Comparison of ENCODE assay signal across 9 cellular contexts in the genomic region with DNA sequence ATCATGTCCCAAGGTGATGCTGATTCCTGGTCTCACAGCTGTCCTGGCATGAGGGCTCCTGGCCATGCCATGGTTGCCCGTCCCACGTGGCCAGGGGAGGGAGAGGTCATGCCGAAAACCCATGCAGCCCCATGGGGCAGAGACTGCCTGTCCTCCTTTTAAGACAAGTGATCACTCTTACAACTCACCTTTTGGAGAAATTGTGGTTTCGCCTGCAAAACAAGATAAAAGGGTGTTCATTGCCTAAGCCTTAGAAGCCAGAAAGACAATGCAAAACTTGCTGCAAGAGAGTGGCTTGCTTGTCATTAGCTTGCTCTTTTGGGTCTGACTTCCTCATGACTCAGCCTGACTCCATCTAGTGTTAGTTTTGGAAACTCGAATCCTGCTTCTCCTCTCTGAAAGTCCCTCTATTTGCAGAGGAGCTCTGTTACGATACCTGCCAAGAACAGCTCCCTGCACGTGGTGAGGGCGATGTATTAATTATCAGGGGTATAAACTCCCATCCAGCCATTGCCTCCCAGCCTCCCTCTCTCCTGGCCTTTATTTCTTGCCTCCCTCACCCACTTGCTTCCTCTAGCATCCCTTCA. TPM values are rescaled to one million over a fixed set of nuclear protein-coding genes. Genes with fewer than 3 reads are reported as not detected.
DNase-seq lines count a peak whose midpoint lies in the region; ATAC-seq, FAIRE-seq and TF ChIP-seq lines count a peak whose summit lies in the region.
"Had no signal": no experiment of that assay in that cellular context is flagged by ENCODE, and none has a peak within 500 bp of the region (broad histone marks: within the 10 kb centered on the region; RNA-seq: fewer than 3 reads in every experiment).

No MANE protein-coding gene starts in this region.

- H3K27ac ChIP-seq in GM23248 (no peak overlapping the region), small intestine (ENCODE audit: low read depth in 1 of 2, low read length in 1 of 2) (no peak overlapping the region)

- DNase-seq in GM23248 (peak; percentile 83), RKO (ENCODE audit: low spot score) (peak; percentile 56), foreskin fibroblast (peak; percentile 43 to 61), small intestine (peak; percentile 9), GM12891 (ENCODE audit: insufficient read length, low spot score) (no peak), GM12892 (ENCODE audit: insufficient read length) (no peak)
- no peak for DNase-seq in activated CD4-positive, alpha-beta T cell treated with anti-CD3 and anti-CD28 coated beads, Interleukin-2, amount 50 U/mL, for 4 hours

- H3K9me3 ChIP-seq in GM23248 (ENCODE audit: low read depth) (no peaks in the 10 kb centered on the region), small intestine (ENCODE audit: control insufficient read depth, low read depth) (no peaks in the 10 kb centered on the region)

- peaks cover 14% of the 10 kb centered on the region for H3F3A ChIP-seq in GM23248 (ENCODE audit: insufficient read depth)

- no peak for ATAC-seq in HG03442 (IDR thresholded peaks at IDR 0.05; ENCODE audit: unreplicated experiment)

- WGBS in GM23248 (ENCODE audit: low coverage in 1 of 2, low lambda C conversion rate in 2 of 2, missing lambda C conversion rate in 2 of 2), 2 experiments: 39 to 42% methylated on average over 8 of the region's 8 CpGs
- 45 to 55% (median 50%) methylated on average over 8 of the region's 8 CpGs for WGBS in small intestine, 3 donors

- H3K27me3 ChIP-seq in GM23248 (replicated peaks; ENCODE audit: insufficient read depth) (no peaks in the 10 kb centered on the region), small intestine (ENCODE audit: control insufficient read depth in 2 of 2, insufficient read depth in 2 of 2, low read length in 2 of 2) (no peaks in the 10 kb centered on the region)

- no peak overlapping the region for H3K9ac ChIP-seq in GM23248

- in situ Hi-C loops in GM23248 (cut with MboI): loop anchor here (25.0 kb wide), 1 partner anchor 499 kb away; no protein-coding TSS in a partner anchor

- H3K4me1 ChIP-seq in GM23248 (ENCODE audit: insufficient read depth) (peaks cover 17% of the 10 kb centered on the region), small intestine (ENCODE audit: control insufficient read depth in 2 of 2, insufficient read depth in 1 of 2, low read depth in 1 of 2, low read length in 1 of 2) (no peaks in the 10 kb centered on the region)

- no peaks in the 10 kb centered on the region for H4K20me1 ChIP-seq in GM23248 (ENCODE audit: insufficient read depth)

- H3K36me3 ChIP-seq in GM23248 (ENCODE audit: low read depth): no peaks in the 10 kb centered on the region
- H3K36me3 ChIP-seq in small intestine (ENCODE audit: control insufficient read depth in 2 of 2, insufficient read depth in 2 of 2, low read length in 2 of 2): no peaks in the 10 kb centered on the region

- TF ChIP-seq CTCF in foreskin fibroblast (IDR thresholded peaks at IDR 0.05; ENCODE audit: low read depth, low read length): peak; percentile 47

- FAIRE-seq in small intestine (lab: Jason Lieb, UNC): no peak
- FAIRE-seq in GM12891 (lab: Jason Lieb, UNC): no peak
- no peak for FAIRE-seq in GM12892 (lab: Jason Lieb, UNC)

- H3K79me2 ChIP-seq in GM23248 (ENCODE audit: insufficient read depth): no peaks in the 10 kb centered on the region

- TF ChIP-seq POLR2A in GM12891 (IDR thresholded peaks at IDR 0.05; ENCODE audit: low read depth, low read length): no peak
- no peak for TF ChIP-seq POLR2A in GM12892 (IDR thresholded peaks at IDR 0.05; ENCODE audit: low read depth, low read length)

- no peak overlapping the region for H2AFZ ChIP-seq in GM23248

- H3K9me2 ChIP-seq in GM23248 (ENCODE audit: insufficient read depth): no peaks in the 10 kb centered on the region

- H3K4me3 ChIP-seq in GM23248: no peak overlapping the region
- no peak overlapping the region for H3K4me3 ChIP-seq in foreskin fibroblast (ENCODE audit: low read depth in 1 of 2, low read length in 2 of 2)
- no peak overlapping the region for H3K4me3 ChIP-seq in small intestine (ENCODE audit: low read depth in 1 of 2, low read length in 2 of 2)

- H3K4me2 ChIP-seq in GM23248 (ENCODE audit: unreplicated experiment): no peak overlapping the region

TF ChIP-seq in GM12891, 5 proteins besides CTCF, POLR2A, EP300 and RAD21:
- TF ChIP-seq POU2F2 (IDR thresholded peaks at IDR 0.05; ENCODE audit: low read depth, low read length) (no peak), TAF1 (IDR thresholded peaks at IDR 0.05; ENCODE audit: low read depth, low read length) (no peak), PAX5 (IDR thresholded peaks at IDR 0.05; ENCODE audit: insufficient read depth, low read length, severe bottlenecking) (no peak), POLR2AphosphoS5 (IDR thresholded peaks at IDR 0.05; ENCODE audit: low read depth, low read length) (no peak), SPI1 (IDR thresholded peaks at IDR 0.05; ENCODE audit: low read depth, low read length) (no peak)

RNA-seq across cellular contexts. Expression of a gene that starts 26.7 kb away (rescaled TPM):
- total RNA-seq in GM23248 (2014; rRNA removed; shearing (Covaris generic)): not detected in 2 replicates
- not detected in 2 replicates for polyA plus RNA-seq in GM23248 (2016; fragmentation: Nextera tagmentation; extraction: Ambion mirVana)
- 10 to 100 TPM in 1 of 3 donors, 1 to 10 TPM in 2; 1.8 to 19.9 (median 3.0) TPM for polyA plus RNA-seq in small intestine
- 14.3 TPM for polyA plus RNA-seq in GM12891 (2012; ENCODE audit: low read depth, missing spikeins)
- polyA plus RNA-seq in GM12892 (2012; ENCODE audit: missing spikeins): 28.4 TPM

RNA-seq across cellular contexts. Expression of a gene that starts 27.7 kb away (rescaled TPM):
- not detected in 2 replicates for total RNA-seq in GM23248 (2014; rRNA removed; shearing (Covaris generic))
- not detected in 2 replicates for polyA plus RNA-seq in GM23248 (2016; fragmentation: Nextera tagmentation; extraction: Ambion mirVana)
- polyA plus RNA-seq in small intestine: not detected
- not detected for polyA plus RNA-seq in GM12891 (2012; ENCODE audit: low read depth, missing spikeins)
- polyA plus RNA-seq in GM12892 (2012; ENCODE audit: missing spikeins): not detected
- polyA plus RNA-seq: IgD-negative memory B cell had no signal

RNA-seq across cellular contexts. Expression of a gene that starts 46.2 kb away (rescaled TPM):
- 8.7 and 9.5 TPM in 2 replicates for total RNA-seq in GM23248 (2014; rRNA removed; shearing (Covaris generic))
- 12.3 and 12.4 TPM in 2 replicates for polyA plus RNA-seq in GM23248 (2016; fragmentation: Nextera tagmentation; extraction: Ambion mirVana)
- polyA plus RNA-seq in small intestine: 1 to 10 TPM in 1 of 3 donors, under 1 TPM in 1, not detected in 1; 0.81 to 2.4 TPM
- polyA plus RNA-seq in GM12891 (2012; ENCODE audit: low read depth, missing spikeins): 0.06 TPM
- polyA plus RNA-seq in GM12892 (2012; ENCODE audit: missing spikeins): 0.04 TPM
- polyA plus RNA-seq: IgD-negative memory B cell had no signal

Comparison
In these comparisons a context has a peak if more than half of its experiments do, and no peak if none do; other contexts are left out.
1. DNase-seq: peak in GM23248 (single experiment), RKO (single experiment), foreskin fibroblast (2 of 2) and small intestine (single experiment); none in GM12891 (single experiment), GM12892 (single experiment) and activated CD4-positive, alpha-beta T cell treated with anti-CD3 and anti-CD28 coated beads, Interleukin-2, amount 50 U/mL, for 4 hours (0 of 2).